ENCODE assay signal across 25 cellular contexts in the genomic region with DNA sequence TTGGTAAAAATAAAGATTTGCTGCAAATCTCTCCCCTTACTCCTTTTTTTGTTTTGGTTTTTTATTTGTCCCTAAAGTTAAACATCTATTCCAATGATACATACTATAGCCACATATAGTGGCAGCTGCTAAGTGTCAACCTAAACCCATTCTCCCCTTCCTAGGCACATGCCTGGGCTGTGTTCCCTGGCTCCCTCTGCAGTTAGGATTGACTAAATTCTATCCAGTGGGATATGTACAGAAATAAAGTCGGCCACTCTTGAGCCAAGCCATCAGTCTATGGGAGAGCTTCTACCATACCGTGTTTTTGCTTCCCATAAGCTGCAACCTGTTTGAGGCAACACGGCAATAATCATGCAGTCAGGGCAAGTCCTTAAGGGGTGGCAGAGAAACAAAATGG. TPM values are rescaled to one million over a fixed set of nuclear protein-coding genes. Genes with fewer than 3 reads are reported as not detected.
"Had no signal": no experiment of that assay in that cellular context is flagged by ENCODE, and none has a peak within 500 bp of the region (broad histone marks: within the 10 kb centered on the region; RNA-seq: fewer than 3 reads in every experiment).

No MANE protein-coding gene starts in this region.

- ATAC-seq: activated naive CD4-positive, alpha-beta T cell treated with anti-CD3 and anti-CD28 coated beads, Interleukin-2, amount 50 U/mL, for 72 hours; activated T-helper 17 cell treated with anti-CD3 and anti-CD28 coated beads, Interleukin-2, amount 50 U/mL, for 72 hours; effector memory CD8-positive, alpha-beta T cell; heart left ventricle; left lobe of liver; lower lobe of right lung; naive thymus-derived CD8-positive, alpha-beta T cell; stimulated activated memory B cell treated with anti-CD40 and anti-IgM and Interleukin-4, amounts not matched to agents 10 μg/mL and 1 μg/mL and 100 μg/mL, for 72 hours had no signal

- H3K4me3 ChIP-seq: adrenal gland, ascending aorta, heart left ventricle, lower lobe of right lung, sigmoid colon, smooth muscle cell, stomach, suprapubic skin, tibial nerve, vagina had no signal

- DNase-seq: activated CD8-positive, alpha-beta memory T cell treated with anti-CD3 and anti-CD28 coated beads for 24 hours; activated CD8-positive, alpha-beta memory T cell treated with anti-CD3 and anti-CD28 coated beads, Interleukin-2, amount 50 U/mL, for 4 hours; activated T-cell treated with anti-CD3 and anti-CD28 coated beads, Interleukin-2, amount 50 U/mL, for 24 hours; adrenal gland; brain microvascular endothelial cell; caudate nucleus; effector memory CD8-positive, alpha-beta T cell; heart left ventricle; kidney; lower lobe of right lung; naive thymus-derived CD8-positive, alpha-beta T cell; retina; sigmoid colon; stimulated activated CD4-positive, alpha-beta T cell treated with anti-CD3 and anti-CD28 coated beads, Interleukin-15, amount 100 ng/mL, for 24 hours; stomach had no signal

RNA-seq across cellular contexts. Expression of a gene that starts 23.6 kb away (rescaled TPM):
- total RNA-seq: dermis microvascular lymphatic vessel endothelial cell; naive thymus-derived CD8-positive, alpha-beta T cell had no signal

RNA-seq across cellular contexts. Expression of a gene that starts 27.8 kb away (rescaled TPM):
- total RNA-seq: ascending aorta, dermis microvascular lymphatic vessel endothelial cell, smooth muscle cell had no signal
